Comparison of ENCODE assay signal across 8 cellular contexts in the genomic region with DNA sequence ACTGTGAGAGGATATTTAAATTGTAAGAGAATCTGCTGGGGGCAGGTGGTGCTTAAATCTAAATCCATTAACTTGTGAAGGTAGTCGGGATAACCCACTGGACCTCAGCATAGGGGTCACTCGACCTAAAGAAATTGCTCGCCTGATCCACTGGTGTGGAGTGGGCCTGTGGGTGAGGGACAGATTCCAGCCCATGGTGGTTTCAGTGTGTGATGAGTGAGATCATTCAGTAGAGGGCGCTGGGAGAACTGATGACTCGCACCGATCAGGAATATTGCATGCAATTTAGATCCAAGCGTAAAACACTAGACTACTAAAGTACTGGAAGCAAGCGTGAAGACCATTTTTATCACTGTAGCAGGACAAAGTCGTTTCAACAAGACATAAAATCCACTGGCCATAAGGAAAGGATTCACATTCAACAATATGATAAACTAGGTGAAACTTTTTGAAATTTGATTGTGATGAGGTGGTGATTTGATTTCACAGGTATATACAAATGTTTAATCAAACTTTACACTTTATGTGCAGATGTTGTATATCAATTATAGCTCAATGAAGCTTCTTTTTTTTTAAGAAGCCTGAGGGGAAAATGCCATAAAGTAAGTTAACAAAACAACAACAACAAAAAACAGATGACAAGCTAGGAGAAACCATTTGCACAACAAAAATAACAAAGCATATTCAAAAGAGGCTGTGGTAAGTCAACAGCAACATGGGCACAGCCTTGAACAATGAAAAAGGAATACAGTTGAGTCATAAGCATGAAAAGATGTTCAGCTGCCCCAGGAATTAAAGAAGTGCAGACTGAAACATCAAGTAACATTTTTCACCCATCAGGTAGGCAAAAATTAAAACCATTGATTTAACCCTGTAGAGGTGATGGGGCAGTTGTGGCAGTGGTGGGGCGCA. TPM values are rescaled to one million over a fixed set of nuclear protein-coding genes. Genes with fewer than 3 reads are reported as not detected.
DNase-seq lines count a peak whose midpoint lies in the region; ATAC-seq, FAIRE-seq and TF ChIP-seq lines count a peak whose summit lies in the region.

No MANE protein-coding gene starts in this region.

- peaks cover 0 to 2% (median 0%) of the 10 kb centered on the region in 11 donors for H3K9me3 Mint-ChIP-seq in naive thymus-derived CD4-positive, alpha-beta T cell

- H3K4me1 ChIP-seq in fibroblast of lung (ENCODE audit: control insufficient read depth, extremely low read depth, insufficient read depth, low read length) (no peaks in the 10 kb centered on the region), aorta (ENCODE audit: control insufficient read depth in 1 of 2, insufficient read depth in 2 of 2, low read length in 2 of 2) (no peaks in the 10 kb centered on the region)
- no peaks in the 10 kb centered on the region for H3K4me1 ChIP-seq in naive thymus-derived CD4-positive, alpha-beta T cell (ENCODE audit: control insufficient read depth in 2 of 2, insufficient read depth in 2 of 2, low read length in 2 of 2)

- no peak for TF ChIP-seq POLR2A in GM12892 (IDR thresholded peaks at IDR 0.05; ENCODE audit: low read depth, low read length)

- peak overlapping the region in 1 of 9 donors; percentile 81 for H3K27ac Mint-ChIP-seq in naive thymus-derived CD4-positive, alpha-beta T cell

- CTCF ChIA-PET in naive thymus-derived CD4-positive, alpha-beta T cell (lab: Charles Lee), result interaction anchor here (0.6 to 1.8 kb wide), 10 partner anchors 14 to 770 kb away, joined by 3 to 12 read pairs (median 4); a partner anchor contains a TSS

- intact Hi-C loops in naive thymus-derived CD4-positive, alpha-beta T cell (cut with micrococcal nuclease), result loop anchor here (1.0 kb wide), 5 partner anchors 45 to 1699 kb away; a partner anchor contains a TSS
- intact Hi-C loops in aorta (cut with DNase I), result loop anchor here (1.0 to 10.0 kb wide), 4 partner anchors 45 to 293 kb away; a partner anchor contains a TSS

- H3K4me3 Mint-ChIP-seq in naive thymus-derived CD4-positive, alpha-beta T cell, result no peak overlapping the region

- H3K36me3 Mint-ChIP-seq in naive thymus-derived CD4-positive, alpha-beta T cell, result no peaks in the 10 kb centered on the region

- no peaks in the 10 kb centered on the region for H3K36me3 ChIP-seq in fibroblast of lung (ENCODE audit: control insufficient read depth, insufficient read depth, low read length)
- no peaks in the 10 kb centered on the region for H3K36me3 ChIP-seq in naive thymus-derived CD4-positive, alpha-beta T cell (ENCODE audit: control insufficient read depth in 2 of 3, insufficient read depth in 3 of 3, low read length in 3 of 3)
- no peaks in the 10 kb centered on the region for H3K36me3 ChIP-seq in aorta (ENCODE audit: control insufficient read depth in 1 of 2, insufficient read depth in 2 of 2, low read length in 1 of 2)

- H3K4me3 ChIP-seq in fibroblast of lung (replicated peaks in 1 of 4; ENCODE audit: control extremely low read depth in 1 of 4, insufficient read depth in 1 of 4, low read depth in 3 of 4, low read length in 4 of 4) (no peak overlapping the region), aorta (ENCODE audit: low read length in 2 of 2) (no peak overlapping the region)
- no peak overlapping the region for H3K4me3 ChIP-seq in naive thymus-derived CD4-positive, alpha-beta T cell (ENCODE audit: low read length)

- H3K27ac ChIP-seq in fibroblast of lung (ENCODE audit: insufficient read depth, low read length) (no peak overlapping the region), aorta (ENCODE audit: low read depth in 1 of 2, low read length in 2 of 2) (no peak overlapping the region)
- H3K27ac ChIP-seq in naive thymus-derived CD4-positive, alpha-beta T cell (ENCODE audit: low read depth, low read length), result no peak overlapping the region

- no peak overlapping the region for H3K9ac ChIP-seq in fibroblast of lung (ENCODE audit: insufficient read depth, low read length)

- no peak overlapping the region for H3K4me2 ChIP-seq in fibroblast of lung (ENCODE audit: extremely low read depth, insufficient read depth, low read length)

- peaks cover 0 to 6% (median 4%) of the 10 kb centered on the region in 7 donors for H3K4me1 Mint-ChIP-seq in naive thymus-derived CD4-positive, alpha-beta T cell

- ATAC-seq in HG02884 (IDR thresholded peaks at IDR 0.05; ENCODE audit: unreplicated experiment), result peak; percentile 85
- peak; percentile 91 for ATAC-seq in naive thymus-derived CD4-positive, alpha-beta T cell
- peak; percentile 93 for ATAC-seq in aorta (ENCODE audit: low FRiP score)

- DNase-seq in AML-193 (lab: John Stamatoyannopoulos, UW) (peak; percentile 22 to 31), GM12892 (ENCODE audit: insufficient read length) (peak; percentile 46), NCI-H2029 treated with DMSO at 0.1 percent for 48 hours (lab: John Stamatoyannopoulos, UW) (peak; percentile 24), fibroblast of lung (ENCODE audit: low read depth in 2 of 2) (peak; percentile 44 to 71), aorta (peak in 1 of 2 donors; percentile 54)
- DNase-seq in activated CD4-positive, alpha-beta T cell treated with anti-CD3 and anti-CD28 coated beads for 4 hours, result peak; percentile 27 to 40
- peak in 6 of 9 donors; percentile 15 to 48 (median 38) for DNase-seq in naive thymus-derived CD4-positive, alpha-beta T cell

- H3K79me2 ChIP-seq in fibroblast of lung (ENCODE audit: control insufficient read depth, insufficient read depth, low read length), result no peaks in the 10 kb centered on the region

- H3K27me3 ChIP-seq in fibroblast of lung (ENCODE audit: control insufficient read depth, insufficient read depth, low read length) (no peaks in the 10 kb centered on the region), aorta (ENCODE audit: control insufficient read depth in 1 of 2, insufficient read depth in 2 of 2, low read length in 1 of 2) (no peaks in the 10 kb centered on the region)
- no peaks in the 10 kb centered on the region for H3K27me3 ChIP-seq in naive thymus-derived CD4-positive, alpha-beta T cell (ENCODE audit: control insufficient read depth in 2 of 2, insufficient read depth in 2 of 2, low read length in 2 of 2)

- H3K27me3 Mint-ChIP-seq in naive thymus-derived CD4-positive, alpha-beta T cell, result peaks cover 0 to 5% (median 0%) of the 10 kb centered on the region in 5 donors

- TF ChIP-seq CTCF in fibroblast of lung (conservative IDR thresholded peaks at IDR 0.05 in 1 of 2, IDR thresholded peaks at IDR 0.05 in 1 of 2; ENCODE audit: low read depth in 1 of 2, low read length in 2 of 2), result peak; percentile 68 to 84

- no peaks in the 10 kb centered on the region for H4K20me1 ChIP-seq in fibroblast of lung (ENCODE audit: control insufficient read depth, extremely low read depth, insufficient read depth, low read length)

- H3K9me3 ChIP-seq in fibroblast of lung (ENCODE audit: control insufficient read depth, insufficient read depth, low read depth, low read length), result no peaks in the 10 kb centered on the region
- H3K9me3 ChIP-seq in naive thymus-derived CD4-positive, alpha-beta T cell (ENCODE audit: control insufficient read depth in 2 of 3, low read length in 3 of 3), result no peaks in the 10 kb centered on the region
- H3K9me3 ChIP-seq in aorta (ENCODE audit: control insufficient read depth, low read length), result no peaks in the 10 kb centered on the region

- POLR2A ChIA-PET in naive thymus-derived CD4-positive, alpha-beta T cell (lab: Charles Lee), result interaction anchor here (0.8 kb wide), 1 partner anchor 48 kb away, joined by 5 read pairs; no protein-coding TSS in a partner anchor

- 11 to 13% methylated on average over 10 of the region's 10 CpGs for WGBS in aorta, 2 donors

- peak; percentile 50 for FAIRE-seq in GM12892 (lab: Jason Lieb, UNC)

- no peak overlapping the region for H2AFZ ChIP-seq in fibroblast of lung (ENCODE audit: low read length)

RNA-seq across cellular contexts. Expression of a gene that starts 7.5 kb away (rescaled TPM):
- 16.5 TPM for polyA plus RNA-seq in GM12892 (2012; ENCODE audit: missing spikeins)
- 14.5 and 20.3 TPM in 2 replicates for total RNA-seq in fibroblast of lung
- 10.3 and 12.3 TPM in 2 replicates for polyA plus RNA-seq in fibroblast of lung
- 5.7 and 6.2 TPM in 2 replicates for polyA plus RNA-seq in fibroblast of lung (2012)
- polyA minus RNA-seq in fibroblast of lung (ENCODE audit: low replicate concordance), result 4.0 and 4.7 TPM in 2 replicates
- total RNA-seq in naive thymus-derived CD4-positive, alpha-beta T cell, result 10 to 100 TPM; 31.0 to 50.9 (median 46.6) TPM
- 10 to 100 TPM; 33.4 to 34.7 TPM for polyA plus RNA-seq in naive thymus-derived CD4-positive, alpha-beta T cell
- total RNA-seq in aorta, result 10 to 100 TPM; 20.5 to 21.5 TPM
- polyA plus RNA-seq in aorta, result 1 to 10 TPM; 4.2 to 5.6 TPM

RNA-seq across cellular contexts. Expression of a gene that starts 23.3 kb away (rescaled TPM):
- polyA plus RNA-seq in GM12892 (2012; ENCODE audit: missing spikeins), result 0.19 TPM
- total RNA-seq in fibroblast of lung (0.17 and 0.26 TPM in 2 replicates), aorta (1 to 10 TPM; 2.4 to 6.0 TPM)
- polyA plus RNA-seq in fibroblast of lung (0.02 and 0.16 TPM in 2 replicates), aorta (under 1 TPM; 0.49 to 0.88 TPM)
- 0.02 and 0.15 TPM in 2 replicates for polyA plus RNA-seq in fibroblast of lung (2012)
- 0.11 TPM in 1 of 2 replicates, not detected in the other for polyA minus RNA-seq in fibroblast of lung (ENCODE audit: low replicate concordance)
- under 1 TPM in 3 of 5 experiments, not detected in 2; 0.05 to 0.14 (median 0.11) TPM for total RNA-seq in naive thymus-derived CD4-positive, alpha-beta T cell
- polyA plus RNA-seq in naive thymus-derived CD4-positive, alpha-beta T cell, result not detected

RNA-seq across cellular contexts. Expression of a gene that starts 38.7 kb away (rescaled TPM):
- polyA plus RNA-seq in GM12892 (2012; ENCODE audit: missing spikeins), result 55.3 TPM
- 47.9 and 59.8 TPM in 2 replicates for total RNA-seq in fibroblast of lung
- polyA plus RNA-seq in fibroblast of lung, result 69.6 and 80.0 TPM in 2 replicates
- 71.6 and 79.4 TPM in 2 replicates for polyA plus RNA-seq in fibroblast of lung (2012)
- polyA minus RNA-seq in fibroblast of lung (ENCODE audit: low replicate concordance), result 10.1 and 14.2 TPM in 2 replicates
- total RNA-seq in naive thymus-derived CD4-positive, alpha-beta T cell, result 10 to 100 TPM; 34.9 to 41.4 (median 39.4) TPM
- polyA plus RNA-seq in naive thymus-derived CD4-positive, alpha-beta T cell, result 10 to 100 TPM; 36.6 to 42.1 TPM
- total RNA-seq in aorta, result 10 to 100 TPM; 55.9 to 59.1 TPM
- 100 to 1,000 TPM in 1 of 2 donors, 10 to 100 TPM in 1; 52.8 to 111 TPM for polyA plus RNA-seq in aorta
